Comparison of ENCODE assay signal across 28 cellular contexts in genomic region chr11:71539017-71539416, GRCh38. TPM values are rescaled to one million over a fixed set of nuclear protein-coding genes. Genes with fewer than 3 reads are reported as not detected.
"Had no signal": no experiment of that assay in that cellular context is flagged by ENCODE, and none has a peak within 500 bp of the region (broad histone marks: within the 10 kb centered on the region; RNA-seq: fewer than 3 reads in every experiment).

No MANE protein-coding gene starts in this region.

- H3K27ac Mint-ChIP-seq: mesothelial cell of epicardium; natural killer cell; stimulated activated effector memory CD8-positive, alpha-beta T cell treated with anti-CD3 and anti-CD28 coated beads, Interleukin-12 subunit alpha, Interleukin-12 subunit beta, amount 100 ng/mL, for 72 hours; stimulated activated naive CD8-positive, alpha-beta T cell treated with anti-CD3 and anti-CD28 coated beads, Interleukin-15, Interleukin-2, amounts not matched to agents 100 ng/mL and 50 ng/mL, for 24 hours had no signal

- ATAC-seq: heart left ventricle; left cardiac atrium; left lung; natural killer cell; right cardiac atrium; stimulated activated effector memory CD8-positive, alpha-beta T cell treated with anti-CD3 and anti-CD28 coated beads, Interleukin-12 subunit alpha, Interleukin-12 subunit beta, amount 100 ng/mL, for 72 hours had no signal

- H3K27ac ChIP-seq: heart left ventricle, left lung, ovary, prostate gland, sigmoid colon, spleen, thyroid gland, transverse colon, upper lobe of left lung had no signal

- H3K36me3 ChIP-seq: heart left ventricle, left lung, ovary, prostate gland, sigmoid colon, spleen, thyroid gland, transverse colon, upper lobe of left lung had no signal

- H3K27me3 ChIP-seq: heart left ventricle, left lung, ovary, sigmoid colon, spleen, thyroid gland, transverse colon, upper lobe of left lung had no signal

- H3K36me3 Mint-ChIP-seq: mesothelial cell of epicardium; natural killer cell; stimulated activated effector memory CD8-positive, alpha-beta T cell treated with anti-CD3 and anti-CD28 coated beads, Interleukin-12 subunit alpha, Interleukin-12 subunit beta, amount 100 ng/mL, for 72 hours had no signal

- H3K9me3 Mint-ChIP-seq: natural killer cell; stimulated activated effector memory CD8-positive, alpha-beta T cell treated with anti-CD3 and anti-CD28 coated beads, Interleukin-12 subunit alpha, Interleukin-12 subunit beta, amount 100 ng/mL, for 72 hours had no signal

- DNase-seq: heart left ventricle; hypothalamus; kidney glomerular epithelial cell; left cardiac atrium; left lung; naive B cell; natural killer cell; nucleus accumbens; ovary; right cardiac atrium; sigmoid colon; small intestine; spleen; stimulated activated CD4-positive, alpha-beta T cell treated with anti-CD3 and anti-CD28 coated beads, Interleukin-4, amount 100 ng/mL, for 24 hours; stimulated activated naive CD4-positive, alpha-beta T cell; thyroid gland; transverse colon; upper lobe of left lung had no signal

- H3K4me1 ChIP-seq: heart left ventricle, left lung, prostate gland, sigmoid colon, thyroid gland, transverse colon, upper lobe of left lung had no signal

- H3K4me3 Mint-ChIP-seq: mesothelial cell of epicardium; naive B cell; natural killer cell; stimulated activated effector memory CD8-positive, alpha-beta T cell treated with anti-CD3 and anti-CD28 coated beads, Interleukin-12 subunit alpha, Interleukin-12 subunit beta, amount 100 ng/mL, for 72 hours; stimulated activated naive CD8-positive, alpha-beta T cell treated with anti-CD3 and anti-CD28 coated beads, Interleukin-15, Interleukin-2, amounts not matched to agents 100 ng/mL and 50 ng/mL, for 24 hours had no signal

- H3K9me3 ChIP-seq: heart left ventricle, left lung, ovary, prostate gland, sigmoid colon, thyroid gland, transverse colon, upper lobe of left lung had no signal

- H3K4me3 ChIP-seq: heart left ventricle, left lung, lung, ovary, prostate gland, sigmoid colon, spleen, thyroid gland, transverse colon, upper lobe of left lung had no signal

- FAIRE-seq: keratinocyte, small intestine, urothelium cell line had no signal

RNA-seq across cellular contexts. Expression of gene KRTAP5-8, which starts 1.2 kb away (rescaled TPM):
- total RNA-seq: heart left ventricle, left cardiac atrium, mononuclear cell, natural killer cell, ovary, right cardiac atrium, sigmoid colon, temporal lobe had no signal

RNA-seq across cellular contexts. Expression of gene KRTAP5-9, which starts 9.2 kb away (rescaled TPM):
- total RNA-seq: heart left ventricle, left cardiac atrium, mononuclear cell, right cardiac atrium, temporal lobe had no signal

RNA-seq across cellular contexts. Expression of gene KRTAP5-7, which starts 11.9 kb away (rescaled TPM):
- total RNA-seq: heart left ventricle, left cardiac atrium, right cardiac atrium, temporal lobe had no signal

RNA-seq across cellular contexts. Expression of gene KRTAP5-10, which starts 26.3 kb away (rescaled TPM):
- total RNA-seq: heart left ventricle, left cardiac atrium, left lung, lung, mononuclear cell, natural killer cell, prostate gland, right cardiac atrium, sigmoid colon, subcutaneous adipose tissue, temporal lobe, thyroid gland had no signal

RNA-seq across cellular contexts. Expression of gene KRTAP5-11, which starts 43.7 kb away (rescaled TPM):
- total RNA-seq: heart left ventricle, left cardiac atrium, left lung, lung, mesothelial cell of epicardium, mononuclear cell, natural killer cell, ovary, prostate gland, right cardiac atrium, sigmoid colon, spleen, subcutaneous adipose tissue, temporal lobe, thyroid gland, transverse colon, upper lobe of left lung had no signal
